ENCODE assay signal across 17 cellular contexts in genomic region chr1:242530761-242531160, GRCh38. TPM values are rescaled to one million over a fixed set of nuclear protein-coding genes. Genes with fewer than 3 reads are reported as not detected.
"Had no signal": no experiment of that assay in that cellular context is flagged by ENCODE, and none has a peak within 500 bp of the region (broad histone marks: within the 10 kb centered on the region; RNA-seq: fewer than 3 reads in every experiment).

No MANE protein-coding gene starts in this region.

- ATAC-seq: heart right ventricle; stimulated activated effector memory CD8-positive, alpha-beta T cell treated with anti-CD3 and anti-CD28 coated beads, Interleukin-12 subunit alpha, Interleukin-12 subunit beta, amount 100 ng/mL, for 72 hours had no signal

- H3K4me1 ChIP-seq: adrenal gland, esophagus squamous epithelium, heart right ventricle, parathyroid adenoma, thyroid gland had no signal

- DNase-seq: activated B cell treated with CpG ODN at 0.5 μM for 24 hours; activated CD4-positive, alpha-beta T cell treated with anti-CD3 and anti-CD28 coated beads, Interleukin-2, amount 10 ng/mL, durations not matched to agents 7 days and 5 days; activated naive CD4-positive, alpha-beta T cell treated with anti-CD3 and anti-CD28 coated beads, Interleukin-2, amount 10 ng/mL, durations not matched to agents 7 days and 5 days; activated T-cell treated with anti-CD3 and anti-CD28 coated beads for 4 hours; adrenal gland; esophagus squamous epithelium; foreskin melanocyte; heart right ventricle; naive B cell; retina; SK-N-SH; thyroid gland had no signal

- H3K79me2 ChIP-seq: parathyroid adenoma had no signal

- H3K36me3 ChIP-seq: adrenal gland, esophagus squamous epithelium, heart right ventricle, thyroid gland had no signal

- H3K4me3 ChIP-seq: adrenal gland, esophagus squamous epithelium, heart right ventricle, lung, thyroid gland had no signal

- H3K9me3 ChIP-seq: adrenal gland, esophagus squamous epithelium, heart right ventricle, SK-N-SH, thyroid gland had no signal

- H3K4me2 ChIP-seq: SK-N-SH had no signal

- H2AFZ ChIP-seq: parathyroid adenoma had no signal

- H3K9ac ChIP-seq: parathyroid adenoma, SK-N-SH had no signal

- H3K27ac ChIP-seq: adrenal gland, esophagus squamous epithelium, heart right ventricle, parathyroid adenoma, thyroid gland had no signal

- H3K27me3 ChIP-seq: thyroid gland had no signal

RNA-seq across cellular contexts. Expression of gene PLD5, which starts 6.3 kb away (rescaled TPM):
- total RNA-seq: activated B cell treated with CpG ODN at 0.5 μM for 24 hours; activated CD4-positive, alpha-beta T cell treated with anti-CD3 and anti-CD28 coated beads, Interleukin-2, amount 10 ng/mL, durations not matched to agents 7 days and 5 days; activated CD8-positive, alpha-beta memory T cell treated with anti-CD3 and anti-CD28 coated beads for 36 hours; activated T-helper 2 cell treated with anti-CD3 and anti-CD28 coated beads, Interferon-gamma antibody, Interleukin-2, Interleukin-4, amounts not matched to agents 10 μg/mL and 5 μg/mL and 100 μg/mL, durations not matched to agents 14 hours and 24 hours and 36 hours had no signal
